ENCODE assay signal across 14 cellular contexts in genomic region chr5:14743601-14744295, GRCh38.
DNase-seq lines count a peak whose midpoint lies in the region; ATAC-seq and TF ChIP-seq lines count a peak whose summit lies in the region.
"Had no signal": no experiment of that assay in that cellular context is flagged by ENCODE, and none has a peak within 500 bp of the region (broad histone marks: within the 10 kb centered on the region; RNA-seq: fewer than 3 reads in every experiment).

No MANE protein-coding gene starts in this region.

- H3K36me3 ChIP-seq in SU-DHL-6 (ENCODE audit: low read length): peaks cover 6% of the 10 kb centered on the region; the same call in 1 of the 2 replicates

- no peaks in the 10 kb centered on the region for H3K9me3 Mint-ChIP-seq in immature natural killer cell
- H3K9me3 Mint-ChIP-seq: naive thymus-derived CD4-positive, alpha-beta T cell; WTC11 had no signal

- peak; percentile 27 for ATAC-seq in GM19463 (IDR thresholded peaks at IDR 0.05; ENCODE audit: unreplicated experiment)
- no peak for ATAC-seq in left lobe of liver
- no peak for ATAC-seq in GM18505 (IDR thresholded peaks at IDR 0.05; ENCODE audit: unreplicated experiment)
- no peak for ATAC-seq in GM21526 (IDR thresholded peaks at IDR 0.05; ENCODE audit: low FRiP score, unreplicated experiment)
- ATAC-seq: naive thymus-derived CD4-positive, alpha-beta T cell; WTC11 had no signal

- peaks cover 21 to 32% (median 26%) of the 10 kb centered on the region in 3 donors for H3K36me3 Mint-ChIP-seq in immature natural killer cell
- H3K36me3 Mint-ChIP-seq: WTC11 had no signal

- no peak overlapping the region for H2AFZ ChIP-seq in SU-DHL-6 (ENCODE audit: low read depth, low read length, severe bottlenecking)

- peaks cover 0 to 6% (median 3%) of the 10 kb centered on the region in 3 donors for H3K27me3 Mint-ChIP-seq in immature natural killer cell (ENCODE audit: low read depth in 3 of 3)
- H3K27me3 Mint-ChIP-seq: naive thymus-derived CD4-positive, alpha-beta T cell had no signal

- H3K4me3 ChIP-seq in AG10803 (ENCODE audit: low read length): no peak overlapping the region
- H3K4me3 ChIP-seq in SU-DHL-6 (ENCODE audit: insufficient read depth, low read length, poor library complexity, severe bottlenecking): no peak overlapping the region

- no peaks in the 10 kb centered on the region for H3K9me3 ChIP-seq in SU-DHL-6 (ENCODE audit: insufficient read depth, low read length)

- no peaks in the 10 kb centered on the region for H3K27me3 ChIP-seq in SU-DHL-6 (ENCODE audit: low read length)

- peak overlapping the region in 1 of 5 donors; percentile 47 for H3K4me3 Mint-ChIP-seq in immature natural killer cell
- H3K4me3 Mint-ChIP-seq: naive thymus-derived CD4-positive, alpha-beta T cell; WTC11 had no signal

- H3K4me2 ChIP-seq in SU-DHL-6 (ENCODE audit: low read depth, low read length, poor library complexity, severe bottlenecking): no peak overlapping the region

- peak overlapping the region; percentile 79 for H3K27ac ChIP-seq in SU-DHL-6 (ENCODE audit: low read depth, low read length)

- TF ChIP-seq CTCF in AG10803 (conservative IDR thresholded peaks at IDR 0.05; ENCODE audit: low read length) (no peak), SU-DHL-6 (IDR thresholded peaks at IDR 0.05; ENCODE audit: insufficient read depth, low read length, poor library complexity, severe bottlenecking) (no peak)

- H3K27ac Mint-ChIP-seq in immature natural killer cell: peak overlapping the region; percentile 36 to 91 (median 76)
- H3K27ac Mint-ChIP-seq: WTC11 had no signal

- H3K9me2 ChIP-seq in SU-DHL-6 (replicated peaks; ENCODE audit: insufficient read depth, low read length): no peaks in the 10 kb centered on the region

- H3K9ac ChIP-seq in SU-DHL-6 (ENCODE audit: low read length): 0 out of 2 replicates have a peak overlapping the region, but pooled peaks have one; percentile 45

- no peak for TF ChIP-seq POLR2A in GM18505 (IDR thresholded peaks at IDR 0.05; ENCODE audit: borderline replicate concordance, extremely low read depth, insufficient read depth, insufficient read length)

- H3K4me1 Mint-ChIP-seq in immature natural killer cell: peaks cover 23 to 24% of the 10 kb centered on the region in 2 donors

- H3K79me2 ChIP-seq in SU-DHL-6 (ENCODE audit: insufficient read depth, low read length): no peaks in the 10 kb centered on the region

- peak; percentile 34 for DNase-seq in AG10803 (ENCODE audit: low read depth)
- no peak for DNase-seq in immature natural killer cell
- no peak for DNase-seq in left lobe of liver (ENCODE audit: low spot score)
- DNase-seq in NCI-H2171 treated with DMSO at 0.1 percent for 48 hours (lab: John Stamatoyannopoulos, UW): no peak
- DNase-seq: activated effector memory CD4-positive, alpha-beta T cell treated with anti-CD3 and anti-CD28 coated beads, Interleukin-2, amount 50 U/mL, for 16 hours; DMS153; effector memory CD4-positive, alpha-beta T cell; naive thymus-derived CD4-positive, alpha-beta T cell; NCI-H1694 treated with DMSO at 0.1 percent for 48 hours had no signal

- H4K20me1 ChIP-seq in SU-DHL-6 (ENCODE audit: low read depth, low read length): no peaks in the 10 kb centered on the region

- H3F3A ChIP-seq in SU-DHL-6 (ENCODE audit: insufficient read depth): 0 out of 2 replicates have a peak, but pooled peaks cover 4% of the 10 kb centered on the region
